ENCODE assay signal across 1 cellular context in genomic region chr1:171221665-171222591, GRCh38.
TF ChIP-seq lines count a peak whose summit lies in the region.

No MANE protein-coding gene starts in this region.

TF ChIP-seq in SK-N-SH, 30 proteins besides CTCF, POLR2A, EP300 and RAD21:
- TF ChIP-seq REST (IDR thresholded peaks at IDR 0.05; ENCODE audit: low read depth, low read length) (no peak), NFIC (IDR thresholded peaks at IDR 0.05; ENCODE audit: borderline replicate concordance) (no peak), CHD2 (IDR thresholded peaks at IDR 0.05; ENCODE audit: low read length, partially characterized antibody) (no peak), TCF12 (IDR thresholded peaks at IDR 0.05) (no peak), YY1 (IDR thresholded peaks at IDR 0.05; ENCODE audit: low read depth) (no peak), EZH2phosphoT487 (IDR thresholded peaks at IDR 0.05; ENCODE audit: borderline replicate concordance, low read depth) (no peak), RFX5 (IDR thresholded peaks at IDR 0.05; ENCODE audit: low read length) (no peak), SIN3A (IDR thresholded peaks at IDR 0.05; ENCODE audit: borderline replicate concordance, low read depth, low read length) (no peak), MXI1 (IDR thresholded peaks at IDR 0.05; ENCODE audit: low read depth, low read length) (no peak), USF2 (IDR thresholded peaks at IDR 0.05; ENCODE audit: borderline replicate concordance, low read depth, low read length) (no peak), TAF1 (IDR thresholded peaks at IDR 0.05; ENCODE audit: borderline replicate concordance, low read depth, low read length) (no peak), ZBTB33 (IDR thresholded peaks at IDR 0.05; ENCODE audit: borderline replicate concordance, low read depth) (no peak), FOSL2 (IDR thresholded peaks at IDR 0.05; ENCODE audit: borderline replicate concordance, low read depth) (no peak), IRF3 (IDR thresholded peaks at IDR 0.05; ENCODE audit: low read depth, low read length) (no peak)
